In the genomic region with DNA sequence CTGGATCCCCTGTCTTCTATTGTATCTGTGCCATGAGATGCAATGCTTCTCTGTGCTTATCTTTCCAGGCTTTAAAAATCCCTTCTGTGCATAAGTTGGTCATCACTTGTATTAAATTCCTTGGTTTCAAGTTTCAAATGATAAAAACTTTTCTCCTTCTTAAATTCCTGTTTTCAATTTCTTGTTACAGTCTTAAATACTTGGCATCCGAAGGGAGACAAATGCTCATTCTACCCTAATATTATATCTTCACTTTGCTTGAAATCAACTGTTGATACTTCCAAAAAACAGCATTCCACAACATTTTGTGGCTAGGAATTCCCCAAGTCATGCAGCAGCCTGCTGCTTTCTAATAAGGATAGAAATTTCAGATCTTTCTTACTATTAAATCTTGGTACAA, we compare ENCODE assay signal across 1 cellular context.
TF ChIP-seq lines count a peak whose summit lies in the region.

No MANE protein-coding gene starts in this region.

TF ChIP-seq in IMR-90, 13 proteins besides CTCF, POLR2A, EP300 and RAD21 (continued from another document):
- TF ChIP-seq, protein P1, sequence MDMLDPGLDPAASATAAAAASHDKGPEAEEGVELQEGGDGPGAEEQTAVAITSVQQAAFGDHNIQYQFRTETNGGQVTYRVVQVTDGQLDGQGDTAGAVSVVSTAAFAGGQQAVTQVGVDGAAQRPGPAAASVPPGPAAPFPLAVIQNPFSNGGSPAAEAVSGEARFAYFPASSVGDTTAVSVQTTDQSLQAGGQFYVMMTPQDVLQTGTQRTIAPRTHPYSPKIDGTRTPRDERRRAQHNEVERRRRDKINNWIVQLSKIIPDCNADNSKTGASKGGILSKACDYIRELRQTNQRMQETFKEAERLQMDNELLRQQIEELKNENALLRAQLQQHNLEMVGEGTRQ (IDR thresholded peaks at IDR 0.05; ENCODE audit: low read depth, low read length): no peak
- TF ChIP-seq MAZ (IDR thresholded peaks at IDR 0.05; ENCODE audit: borderline replicate concordance, low read depth, low read length): no peak
- no peak for TF ChIP-seq CHD1 (IDR thresholded peaks at IDR 0.05; ENCODE audit: low read depth, low read length)
